In the genomic region with DNA sequence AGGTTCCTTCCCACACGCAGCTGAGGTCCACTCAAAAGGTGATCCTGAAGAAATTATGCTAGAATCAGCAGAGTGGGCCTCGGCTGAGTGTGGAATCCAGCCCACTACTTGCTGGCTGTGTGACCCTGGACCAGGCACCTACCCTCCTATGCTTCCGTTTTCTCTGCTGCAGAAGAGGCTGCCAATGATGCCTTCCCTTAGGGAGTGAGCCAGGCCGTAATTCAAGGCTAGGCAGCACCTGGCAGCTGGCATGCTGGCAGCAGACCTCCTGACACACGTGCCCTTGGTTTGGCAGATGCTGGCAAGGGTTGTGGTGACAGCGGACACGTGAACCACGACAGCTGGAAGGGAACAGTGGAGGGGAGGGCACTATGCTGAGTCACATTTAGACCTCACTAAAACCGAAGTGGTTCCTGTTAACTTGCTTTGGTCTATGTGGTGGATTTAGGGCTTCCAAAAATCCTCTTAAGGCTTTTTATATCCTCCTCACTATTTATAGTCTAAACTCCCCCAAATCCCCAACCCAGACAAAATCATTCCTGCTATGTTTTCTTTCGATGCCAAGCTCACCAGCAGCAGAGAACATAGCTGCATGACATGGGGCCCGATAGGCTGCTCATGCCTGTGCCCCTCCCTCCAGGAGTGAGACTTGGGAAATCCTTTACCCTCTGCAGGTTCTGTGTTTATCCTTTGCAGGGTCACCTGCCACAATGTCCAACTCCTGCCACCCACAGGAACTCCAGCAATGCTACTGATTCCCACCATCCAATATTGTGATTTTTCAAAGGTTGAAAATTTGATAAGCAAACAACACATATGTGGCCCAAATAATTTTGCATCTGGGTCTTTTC, we compare ENCODE assay signal across 8 cellular contexts. TPM values are rescaled to one million over a fixed set of nuclear protein-coding genes. Genes with fewer than 3 reads are reported as not detected.
DNase-seq lines count a peak whose midpoint lies in the region; ATAC-seq and TF ChIP-seq lines count a peak whose summit lies in the region.
"Had no signal": no experiment of that assay in that cellular context is flagged by ENCODE, and none has a peak within 500 bp of the region (broad histone marks: within the 10 kb centered on the region; RNA-seq: fewer than 3 reads in every experiment).

No MANE protein-coding gene starts in this region.

- H3K4me1 Mint-ChIP-seq in neural progenitor cell, result peaks cover 44% of the 10 kb centered on the region

- H3K36me3 Mint-ChIP-seq in neural progenitor cell, result no peaks in the 10 kb centered on the region

- H3F3A ChIP-seq in neural progenitor cell (ENCODE audit: low read depth), result no peaks in the 10 kb centered on the region

- H3K27ac ChIP-seq in neural progenitor cell, result no peak overlapping the region
- H3K27ac ChIP-seq: cardiac muscle cell had no signal

- no peak overlapping the region for H3K9ac ChIP-seq in neural progenitor cell

- intact Hi-C loops in left ventricle myocardium superior (cut with micrococcal nuclease), result loop anchor here (10.0 kb wide), 1 partner anchor 195 kb away; no protein-coding TSS in a partner anchor

- peaks cover 6% of the 10 kb centered on the region for H3K27me3 ChIP-seq in neural progenitor cell
- H3K27me3 ChIP-seq: cardiac muscle cell had no signal

- H3K36me3 ChIP-seq in neural progenitor cell, result no peaks in the 10 kb centered on the region
- H3K36me3 ChIP-seq: cardiac muscle cell had no signal

- no peak overlapping the region for H3K27ac Mint-ChIP-seq in neural progenitor cell

- H3K4me2 ChIP-seq in neural progenitor cell, result no peak overlapping the region

- ATAC-seq in GM18868 (IDR thresholded peaks at IDR 0.05; ENCODE audit: unreplicated experiment), result peak; percentile 60
- peak; percentile 41 for ATAC-seq in HG02852 (IDR thresholded peaks at IDR 0.05; ENCODE audit: unreplicated experiment)
- ATAC-seq in left ventricle myocardium superior, result peak; percentile 88

- no peaks in the 10 kb centered on the region for H3K9me3 ChIP-seq in neural progenitor cell (ENCODE audit: low read depth)

- H3K79me2 ChIP-seq in neural progenitor cell (ENCODE audit: low read depth), result no peaks in the 10 kb centered on the region

- DNase-seq in NCI-H69 (lab: John Stamatoyannopoulos, UW), result peak; percentile 74
- DNase-seq in left ventricle myocardium superior, result peak; percentile 87
- no peak for DNase-seq in neural progenitor cell (ENCODE audit: low spot score)
- no peak for DNase-seq in iPS-NIHi7 (ENCODE audit: extremely low spot score)
- no peak for DNase-seq in activated effector memory CD4-positive, alpha-beta T cell treated with anti-CD3 and anti-CD28 coated beads, Interleukin-2, amount 50 U/mL, for 16 hours

- H4K20me1 ChIP-seq in neural progenitor cell (ENCODE audit: low read depth), result no peaks in the 10 kb centered on the region

- peaks cover 15% of the 10 kb centered on the region for H3K4me1 ChIP-seq in neural progenitor cell

- H3K27me3 Mint-ChIP-seq in neural progenitor cell (ENCODE audit: insufficient read depth, low read depth), result peaks cover 18% of the 10 kb centered on the region

- H3K9me3 Mint-ChIP-seq in neural progenitor cell, result no peaks in the 10 kb centered on the region

- H3K4me3 ChIP-seq in neural progenitor cell, result no peak overlapping the region
- H3K4me3 ChIP-seq: cardiac muscle cell had no signal

- H3K4me3 Mint-ChIP-seq in neural progenitor cell, result no peak overlapping the region

- no peak for TF ChIP-seq CTCF in neural progenitor cell (IDR thresholded peaks at IDR 0.05)

- H2AFZ ChIP-seq in neural progenitor cell (replicated peaks), result no peak overlapping the region

RNA-seq across cellular contexts. Expression of gene PCSK6, which starts 10.6 kb away (rescaled TPM):
- total RNA-seq in left ventricle myocardium superior, result 31.9 TPM
- 1.9 and 2.2 TPM in 2 replicates for total RNA-seq in neural progenitor cell (ENCODE audit: low replicate concordance)

Comparison
In these comparisons a context has a peak if more than half of its experiments do, and no peak if none do; other contexts are left out.
1. DNase-seq: peak in NCI-H69 (single experiment) and left ventricle myocardium superior (single experiment); none in neural progenitor cell (single experiment), iPS-NIHi7 (single experiment) and activated effector memory CD4-positive, alpha-beta T cell treated with anti-CD3 and anti-CD28 coated beads, Interleukin-2, amount 50 U/mL, for 16 hours (single experiment).
2. RNA of gene PCSK6, which starts 10.6 kb away (total RNA-seq): 31.9 TPM in left ventricle myocardium superior (single experiment); 1.9 to 2.2 TPM in neural progenitor cell; every median in the first group is over 10 times any median in the second.
3. Peak in every context shown above with its lines, with median percentiles within 50 percentile points of each other: ATAC-seq.